ENCODE assay signal across 11 cellular contexts in the genomic region with DNA sequence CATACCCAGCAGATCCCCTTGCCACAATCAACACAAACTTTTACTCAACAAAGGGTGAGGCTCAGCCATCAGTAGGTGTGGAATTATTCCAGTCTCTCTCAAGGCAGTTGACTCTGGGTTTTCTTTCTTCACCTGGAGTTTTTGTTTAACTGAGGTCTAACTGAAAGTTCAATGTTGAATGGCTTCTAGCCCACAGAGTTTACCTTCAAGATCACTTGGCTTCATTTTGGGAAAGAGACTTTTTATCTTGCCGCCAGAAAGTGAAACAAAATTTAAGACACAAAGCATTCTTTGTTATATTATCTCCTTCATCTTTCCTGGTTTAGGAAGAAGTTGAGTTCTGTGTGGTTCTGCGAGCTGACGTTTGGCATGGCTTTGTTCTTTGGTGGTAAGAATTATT.
"Had no signal": no experiment of that assay in that cellular context is flagged by ENCODE, and none has a peak within 500 bp of the region (broad histone marks: within the 10 kb centered on the region; RNA-seq: fewer than 3 reads in every experiment).

No MANE protein-coding gene starts in this region.

- H3K9me3 ChIP-seq: uterus had no signal

- H3K27ac Mint-ChIP-seq: activated CD4-positive, alpha-beta T cell treated with anti-CD3 and anti-CD28 coated beads, Interleukin-2, amount 10 ng/mL, durations not matched to agents 24 days and 14 days; activated T-helper 1 cell treated with anti-CD3 and anti-CD28 coated beads, Interleukin-12 subunit alpha, Interleukin-12 subunit beta, Interleukin-2, Interleukin-4 antibody, amounts not matched to agents 30 ng/mL and 10 ng/mL and 1 ng/mL, durations not matched to agents 14 hours and 24 hours and 36 hours had no signal

- H3K4me3 Mint-ChIP-seq: activated CD4-positive, alpha-beta T cell treated with anti-CD3 and anti-CD28 coated beads, Interleukin-2, amount 10 ng/mL, durations not matched to agents 24 days and 14 days; activated T-helper 1 cell treated with anti-CD3 and anti-CD28 coated beads, Interleukin-12 subunit alpha, Interleukin-12 subunit beta, Interleukin-2, Interleukin-4 antibody, amounts not matched to agents 30 ng/mL and 10 ng/mL and 1 ng/mL, durations not matched to agents 14 hours and 24 hours and 36 hours; neural crest cell had no signal

- H3K4me3 ChIP-seq: cardiac muscle cell, uterus had no signal

- FAIRE-seq: islet of Langerhans had no signal

- H3K27ac ChIP-seq: cardiac muscle cell, uterus had no signal

- DNase-seq: activated CD4-positive, alpha-beta T cell treated with anti-CD3 and anti-CD28 coated beads, Interleukin-2, amount 10 ng/mL, durations not matched to agents 24 days and 14 days; activated CD4-positive, CD25-positive, alpha-beta regulatory T cell; midbrain; stimulated activated CD4-positive, alpha-beta T cell treated with anti-CD3 and anti-CD28 coated beads, Interleukin-1b, Interleukin-23, amount 100 ng/mL, for 48 hours; uterus had no signal

- H3K27me3 ChIP-seq: cardiac muscle cell, uterus had no signal

- H3K36me3 ChIP-seq: cardiac muscle cell, uterus had no signal

- H3K27me3 Mint-ChIP-seq: activated CD4-positive, alpha-beta T cell treated with anti-CD3 and anti-CD28 coated beads, Interleukin-2, amount 10 ng/mL, durations not matched to agents 24 days and 14 days had no signal

- ATAC-seq: esophagus mucosa, sciatic nerve had no signal
